In the genomic region with DNA sequence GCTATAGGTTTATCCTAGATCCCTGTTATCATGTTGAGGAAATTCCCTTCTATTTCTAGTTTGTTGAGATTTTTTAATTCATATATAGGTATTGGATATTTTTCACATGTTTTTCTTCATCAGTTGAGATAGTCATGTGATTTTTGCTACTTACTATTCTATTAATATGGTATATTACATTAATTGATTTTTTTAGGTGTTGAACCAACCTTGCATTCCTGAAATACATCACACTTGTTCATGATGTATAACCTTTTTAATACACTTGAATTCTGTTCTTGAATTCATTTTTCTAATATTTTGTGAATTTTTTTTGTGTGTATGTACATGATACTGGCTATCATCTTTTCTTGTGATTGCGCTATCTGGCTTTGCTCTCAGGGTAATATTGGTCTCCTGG, we compare ENCODE assay signal across 24 cellular contexts. TPM values are rescaled to one million over a fixed set of nuclear protein-coding genes. Genes with fewer than 3 reads are reported as not detected.
DNase-seq lines count a peak whose midpoint lies in the region; ATAC-seq, FAIRE-seq and TF ChIP-seq lines count a peak whose summit lies in the region.
"Had no signal": no experiment of that assay in that cellular context is flagged by ENCODE, and none has a peak within 500 bp of the region (broad histone marks: within the 10 kb centered on the region; RNA-seq: fewer than 3 reads in every experiment).

No MANE protein-coding gene starts in this region.

- H3K9me3 ChIP-seq in HEK293 (ENCODE audit: control insufficient read depth, insufficient read depth, low read depth, low read length) = no peaks in the 10 kb centered on the region
- H3K9me3 ChIP-seq in K562 (replicated peaks; ENCODE audit: control insufficient read depth, insufficient read depth, low read depth, low read length) = peaks cover 3% of the 10 kb centered on the region; the same call in 1 of the 2 replicates
- H3K9me3 ChIP-seq: BE2C had no signal

- DNase-seq in DMS53 (lab: John Stamatoyannopoulos, UW) (peak; percentile 8), DMS53 treated with DMSO at 0.1 percent for 48 hours (lab: John Stamatoyannopoulos, UW; ENCODE audit: unreplicated experiment) (no peak), K562 (ENCODE audit: extremely low read depth in 1 of 4, low spot score in 3 of 4) (no peak), HuH-7.5 (ENCODE audit: low spot score) (no peak), foreskin melanocyte (no peak)
- DNase-seq: 8988T; ACHN; BE2C; C1 segment of cervical spinal cord; CD4-positive, alpha-beta memory T cell; CD4-positive, CD25-positive, alpha-beta regulatory T cell; CD8-positive, alpha-beta memory T cell; COR-L47; DMS153; DMS79; DND-41; EL; GF-D8 had no signal

- CTCF ChIA-PET in HEK293 (lab: Yijun Ruan, JAX) (no interaction called here), K562 (lab: Yijun Ruan, JAX; ENCODE audit: low intra/inter-chr PET ratio) (no interaction called here)

- no peak overlapping the region for H2AFZ ChIP-seq in K562 (ENCODE audit: low read depth, low read length)

- no peaks in the 10 kb centered on the region for H3K36me3 ChIP-seq in HEK293 (ENCODE audit: control insufficient read depth in 2 of 2, insufficient read depth in 1 of 2, low read length in 2 of 2)
- H3K36me3 ChIP-seq in K562 (ENCODE audit: control insufficient read depth, insufficient read depth, low read length) = no peaks in the 10 kb centered on the region
- H3K36me3 ChIP-seq: BE2C, BLaER1 had no signal

- ATAC-seq in K562 = no peak

- no peak for TF ChIP-seq POLR2A in K562 (conservative IDR thresholded peaks at IDR 0.05)

- no peak for TF ChIP-seq EP300 in K562 (IDR thresholded peaks at IDR 0.05; ENCODE audit: low read length)

- no peak for TF ChIP-seq CTCF in HEK293 (tag by site-specific recombination; IDR thresholded peaks at IDR 0.05)
- TF ChIP-seq CTCF in K562 (IDR thresholded peaks at IDR 0.05 in 2 of 3, conservative IDR thresholded peaks at IDR 0.05 in 1 of 3; ENCODE audit: insufficient read depth in 2 of 3, low read depth in 1 of 3, low read length in 3 of 3) = no peak

- no peak for TF ChIP-seq RAD21 in K562 (CRISPR knock-in tag; conservative IDR thresholded peaks at IDR 0.05 in 1 of 2, IDR thresholded peaks at IDR 0.05 in 1 of 2)

- no peaks in the 10 kb centered on the region; a peak in 1 of 5 replicates for H3K27me3 ChIP-seq in K562 (ENCODE audit: control insufficient read depth in 2 of 2, insufficient read depth in 2 of 2, low read length in 2 of 2)
- H3K27me3 ChIP-seq: BE2C, BLaER1 had no signal

- H3K4me1 ChIP-seq in HEK293 (ENCODE audit: control insufficient read depth, insufficient read depth, low read length) (peaks cover 3% of the 10 kb centered on the region; the same call in 1 of the 2 replicates), K562 (replicated peaks in 1 of 2; ENCODE audit: control insufficient read depth in 2 of 2, insufficient read depth in 2 of 2, low read length in 2 of 2) (no peaks in the 10 kb centered on the region)
- H3K4me1 ChIP-seq: BE2C, BLaER1 had no signal

- no peak overlapping the region for H3K9ac ChIP-seq in K562 (ENCODE audit: insufficient read depth in 1 of 2, low read depth in 2 of 2, low read length in 2 of 2)
- H3K9ac ChIP-seq: BLaER1 had no signal

- H3K27ac ChIP-seq in HEK293 (ENCODE audit: extremely low read depth, low read depth, low read length) (no peak overlapping the region), K562 (ENCODE audit: extremely low read depth, low read depth, low read length) (no peak overlapping the region)
- H3K27ac ChIP-seq: BLaER1 had no signal

- no peaks in the 10 kb centered on the region for H3K79me2 ChIP-seq in K562 (ENCODE audit: control insufficient read depth, insufficient read depth, low read length)

- FAIRE-seq in K562 (lab: Jason Lieb, UNC) = no peak
- FAIRE-seq: A204.1, GM12891, GM19239 had no signal

- in situ Hi-C loops in K562 (cut with MboI) = no loop called here

- BruUV-seq in K562 (replicated peaks; lab: Mats Ljungman, UMichigan) = no TSS peak

- no peaks in the 10 kb centered on the region for H3K9me1 ChIP-seq in K562 (ENCODE audit: control insufficient read depth, insufficient read depth, low read length)

- POLR2A ChIA-PET in HEK293 (lab: Yijun Ruan, JAX) (interaction anchor here (0.5 kb wide), 1 partner anchor 185 kb away, joined by 3 read pairs; no protein-coding TSS in a partner anchor), K562 (lab: Yijun Ruan, JAX) (no interaction called here)

- WGBS in K562 (ENCODE audit: insufficient coverage, low coverage, missing lambda C conversion rate) = 0% methylated on average over 1 of the region's 1 CpG

- H4K20me1 ChIP-seq in K562 (replicated peaks; ENCODE audit: control insufficient read depth, insufficient read depth, low read length) = no peaks in the 10 kb centered on the region
- H4K20me1 ChIP-seq: BLaER1 had no signal

- H3K4me3 ChIP-seq in HEK293 (ENCODE audit: low read depth, low read length) = no peak overlapping the region
- no peak overlapping the region for H3K4me3 ChIP-seq in K562
- H3K4me3 ChIP-seq: BLaER1 had no signal

- H3K4me2 ChIP-seq in K562 (ENCODE audit: insufficient read depth, low read length) = no peak overlapping the region
- H3K4me2 ChIP-seq: BLaER1 had no signal

- intact Hi-C loops in K562 (cut with micrococcal nuclease) = no loop called here

TF ChIP-seq in HEK293, 187 proteins besides CTCF, POLR2A, EP300 and RAD21:
- TF ChIP-seq ZNF169 (tag by site-specific recombination; IDR thresholded peaks at IDR 0.05) = no peak
- peak; percentile 77 for TF ChIP-seq SETDB1 (IDR thresholded peaks at IDR 0.05; ENCODE audit: insufficient read length, low read length)

TF ChIP-seq in K562, 482 proteins besides CTCF, POLR2A, EP300 and RAD21 (continues in another document):
- TF ChIP-seq TAF15 (IDR thresholded peaks at IDR 0.05; ENCODE audit: low read depth, low read length) = no peak
- TF ChIP-seq, protein P1, sequence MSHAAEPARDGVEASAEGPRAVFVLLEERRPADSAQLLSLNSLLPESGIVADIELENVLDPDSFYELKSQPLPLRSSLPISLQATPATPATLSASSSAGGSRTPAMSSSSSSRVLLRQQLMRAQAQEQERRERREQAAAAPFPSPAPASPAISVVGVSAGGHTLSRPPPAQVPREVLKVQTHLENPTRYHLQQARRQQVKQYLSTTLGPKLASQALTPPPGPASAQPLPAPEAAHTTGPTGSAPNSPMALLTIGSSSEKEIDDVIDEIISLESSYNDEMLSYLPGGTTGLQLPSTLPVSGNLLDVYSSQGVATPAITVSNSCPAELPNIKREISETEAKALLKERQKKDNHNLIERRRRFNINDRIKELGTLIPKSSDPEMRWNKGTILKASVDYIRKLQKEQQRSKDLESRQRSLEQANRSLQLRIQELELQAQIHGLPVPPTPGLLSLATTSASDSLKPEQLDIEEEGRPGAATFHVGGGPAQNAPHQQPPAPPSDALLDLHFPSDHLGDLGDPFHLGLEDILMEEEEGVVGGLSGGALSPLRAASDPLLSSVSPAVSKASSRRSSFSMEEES (CRISPR knock-in tag; IDR thresholded peaks at IDR 0.05) = peak; percentile 30; the same call in 1 of the 2 replicates
- no peak for TF ChIP-seq MIER1 (IDR thresholded peaks at IDR 0.05; ENCODE audit: low read depth)
- TF ChIP-seq, protein P2, sequence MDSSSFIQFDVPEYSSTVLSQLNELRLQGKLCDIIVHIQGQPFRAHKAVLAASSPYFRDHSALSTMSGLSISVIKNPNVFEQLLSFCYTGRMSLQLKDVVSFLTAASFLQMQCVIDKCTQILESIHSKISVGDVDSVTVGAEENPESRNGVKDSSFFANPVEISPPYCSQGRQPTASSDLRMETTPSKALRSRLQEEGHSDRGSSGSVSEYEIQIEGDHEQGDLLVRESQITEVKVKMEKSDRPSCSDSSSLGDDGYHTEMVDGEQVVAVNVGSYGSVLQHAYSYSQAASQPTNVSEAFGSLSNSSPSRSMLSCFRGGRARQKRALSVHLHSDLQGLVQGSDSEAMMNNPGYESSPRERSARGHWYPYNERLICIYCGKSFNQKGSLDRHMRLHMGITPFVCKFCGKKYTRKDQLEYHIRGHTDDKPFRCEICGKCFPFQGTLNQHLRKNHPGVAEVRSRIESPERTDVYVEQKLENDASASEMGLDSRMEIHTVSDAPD (CRISPR knock-in tag; IDR thresholded peaks at IDR 0.05) = no peak
- no peak for TF ChIP-seq XRCC3 (IDR thresholded peaks at IDR 0.05)
- TF ChIP-seq PURB (CRISPR knock-in tag; IDR thresholded peaks at IDR 0.05; ENCODE audit: low read depth) = no peak
- TF ChIP-seq RAD51 (IDR thresholded peaks at IDR 0.05; ENCODE audit: borderline replicate concordance, low read depth) = no peak
- TF ChIP-seq ZNF384 (IDR thresholded peaks at IDR 0.05; ENCODE audit: low read depth, low read length) = no peak
- TF ChIP-seq U2AF1 (optimal IDR thresholded peaks at IDR 0.05; ENCODE audit: low read depth, low read length) = no peak
- TF ChIP-seq, protein P3, sequence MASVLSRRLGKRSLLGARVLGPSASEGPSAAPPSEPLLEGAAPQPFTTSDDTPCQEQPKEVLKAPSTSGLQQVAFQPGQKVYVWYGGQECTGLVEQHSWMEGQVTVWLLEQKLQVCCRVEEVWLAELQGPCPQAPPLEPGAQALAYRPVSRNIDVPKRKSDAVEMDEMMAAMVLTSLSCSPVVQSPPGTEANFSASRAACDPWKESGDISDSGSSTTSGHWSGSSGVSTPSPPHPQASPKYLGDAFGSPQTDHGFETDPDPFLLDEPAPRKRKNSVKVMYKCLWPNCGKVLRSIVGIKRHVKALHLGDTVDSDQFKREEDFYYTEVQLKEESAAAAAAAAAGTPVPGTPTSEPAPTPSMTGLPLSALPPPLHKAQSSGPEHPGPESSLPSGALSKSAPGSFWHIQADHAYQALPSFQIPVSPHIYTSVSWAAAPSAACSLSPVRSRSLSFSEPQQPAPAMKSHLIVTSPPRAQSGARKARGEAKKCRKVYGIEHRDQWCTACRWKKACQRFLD (CRISPR knock-in tag; IDR thresholded peaks at IDR 0.05) = no peak

RNA-seq across cellular contexts. Expression of a gene that starts 25.5 kb away (rescaled TPM):
- not detected in 2 replicates for total RNA-seq in K562 (2011; cell fraction: chromatin; rRNA removed; ENCODE audit: low replicate concordance)
- total RNA-seq in K562 (2011; cell fraction: nucleolus; rRNA removed) = not detected in 2 replicates
- total RNA-seq in K562 (2011; cell fraction: nucleoplasm; rRNA removed) = not detected in 2 replicates
- total RNA-seq in K562 (2014; rRNA removed) (not detected in 2 replicates), K562 (2014; rRNA removed; fragmentation: Illumina TruSeq; extraction: Trizol) (not detected in 2 replicates), K562 (2015; rRNA removed; fragmentation: Illumina TruSeq; extraction: Trizol) (not detected in 2 replicates), K562 (2021) (not detected in 2 replicates)
- polyA plus RNA-seq in K562 (2011; rRNA removed) (not detected in 2 replicates), K562 (2014; fragmentation: Illumina TruSeq; extraction: Trizol) (not detected in 2 replicates), K562 (2014; fragmentation: Nextera tagmentation; extraction: Ambion mirVana) (not detected), K562 (2014; rRNA removed) (not detected in 2 replicates)
- not detected in 2 replicates for polyA plus RNA-seq in K562 (2011; cell fraction: cytosol; rRNA removed)
- not detected in 2 replicates for polyA plus RNA-seq in K562 (2011; cell fraction: nucleus; rRNA removed)
- 0.09 and 0.10 TPM in 2 replicates for polyA plus RNA-seq in K562 (2012)
- polyA minus RNA-seq in K562 (2011; rRNA and poly(A)+ RNA removed) = not detected in 2 replicates
- polyA minus RNA-seq in K562 (2011; cell fraction: cytosol; rRNA and poly(A)+ RNA removed) = 0.91 TPM in 1 of 2 replicates, not detected in the other
- polyA minus RNA-seq in K562 (2011; cell fraction: nucleus; rRNA and poly(A)+ RNA removed) = 0.13 and 0.22 TPM in 2 replicates
- total RNA-seq: CD4-positive, alpha-beta memory T cell; CD4-positive, CD25-positive, alpha-beta regulatory T cell; CD8-positive, alpha-beta memory T cell had no signal
- polyA plus RNA-seq: CD14-positive monocyte; CD4-positive, alpha-beta memory T cell; CD4-positive, CD25-positive, alpha-beta regulatory T cell had no signal
